Comparison of ENCODE assay signal across 12 cellular contexts in the genomic region with DNA sequence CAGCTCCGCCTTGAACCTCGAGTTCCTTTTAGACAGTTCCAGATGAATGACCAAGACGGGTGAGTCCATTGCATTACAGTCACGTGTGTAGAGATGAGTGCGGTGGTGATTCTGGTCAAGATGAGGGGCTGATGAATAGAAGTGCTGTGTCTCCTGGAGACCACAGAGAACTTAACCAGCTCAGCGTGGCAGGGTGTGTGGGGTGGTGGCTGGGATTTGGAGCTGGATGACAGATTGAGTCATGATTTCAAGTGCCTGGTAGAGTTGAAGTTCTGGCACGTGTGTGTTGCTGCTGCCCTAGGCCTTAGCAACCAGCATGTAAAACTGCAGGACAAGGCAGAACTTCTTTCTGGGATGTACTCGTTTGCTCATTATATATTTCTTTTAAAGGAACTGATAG. TPM values are rescaled to one million over a fixed set of nuclear protein-coding genes. Genes with fewer than 3 reads are reported as not detected.
A peak's percentile ranks its signal among the peaks of the same experiment; 100 is the strongest.
DNase-seq lines count a peak whose midpoint lies in the region; ATAC-seq and TF ChIP-seq lines count a peak whose summit lies in the region.
"Had no signal": no experiment of that assay in that cellular context is flagged by ENCODE, and none has a peak within 500 bp of the region (broad histone marks: within the 10 kb centered on the region; RNA-seq: fewer than 3 reads in every experiment).

No MANE protein-coding gene starts in this region.

- peaks cover 15 to 86% (median 26%) of the 10 kb centered on the region in 3 experiments for H3K36me3 ChIP-seq in naive thymus-derived CD4-positive, alpha-beta T cell (ENCODE audit: control insufficient read depth in 2 of 3, insufficient read depth in 3 of 3, low read length in 3 of 3)

- intact Hi-C loops in naive thymus-derived CD4-positive, alpha-beta T cell (cut with micrococcal nuclease), result no loop called here

- H3K9me3 ChIP-seq in naive thymus-derived CD4-positive, alpha-beta T cell (ENCODE audit: control insufficient read depth in 2 of 3, low read length in 3 of 3), result no peaks in the 10 kb centered on the region
- H3K9me3 ChIP-seq: psoas muscle had no signal

- DNase-seq in COLO829 (ENCODE audit: low spot score), result peak; percentile 59
- peak; percentile 46 for DNase-seq in LHCN-M2 (ENCODE audit: low read depth)
- DNase-seq in endothelial cell (ENCODE audit: low spot score), result no peak
- no peak for DNase-seq in naive thymus-derived CD4-positive, alpha-beta T cell
- no peak for DNase-seq in NCI-H2107 treated with DMSO at 0.1 percent for 48 hours (lab: John Stamatoyannopoulos, UW; ENCODE audit: unreplicated experiment)
- DNase-seq: activated CD4-positive, alpha-beta T cell treated with anti-CD3 and anti-CD28 coated beads, Interleukin-2, amount 50 U/mL, for 4 hours; effector CD8-positive, alpha-beta T cell; NCI-H2029 treated with DMSO at 0.1 percent for 48 hours; psoas muscle had no signal

- no peak for ATAC-seq in naive thymus-derived CD4-positive, alpha-beta T cell
- ATAC-seq in GM19324 (IDR thresholded peaks at IDR 0.05; ENCODE audit: low FRiP score, unreplicated experiment) (no peak), GM21576 (IDR thresholded peaks at IDR 0.05; ENCODE audit: unreplicated experiment) (no peak)

- peaks cover 59% of the 10 kb centered on the region for H3K36me3 Mint-ChIP-seq in endothelial cell (ENCODE audit: low read depth, unreplicated experiment)
- peaks cover 20 to 70% (median 35%) of the 10 kb centered on the region in 5 donors for H3K36me3 Mint-ChIP-seq in naive thymus-derived CD4-positive, alpha-beta T cell

- no peaks in the 10 kb centered on the region for H3K4me1 Mint-ChIP-seq in endothelial cell (ENCODE audit: unreplicated experiment)
- H3K4me1 Mint-ChIP-seq in naive thymus-derived CD4-positive, alpha-beta T cell, result peaks cover 8 to 29% (median 17%) of the 10 kb centered on the region in 7 donors

- H3K4me1 ChIP-seq in naive thymus-derived CD4-positive, alpha-beta T cell (ENCODE audit: control insufficient read depth in 2 of 2, insufficient read depth in 2 of 2, low read length in 2 of 2), result no peaks in the 10 kb centered on the region
- H3K4me1 ChIP-seq: psoas muscle had no signal

- peaks cover 4% of the 10 kb centered on the region for H3K27me3 Mint-ChIP-seq in endothelial cell (ENCODE audit: unreplicated experiment)
- H3K27me3 Mint-ChIP-seq in naive thymus-derived CD4-positive, alpha-beta T cell, result no peaks in the 10 kb centered on the region

- POLR2A ChIA-PET in naive thymus-derived CD4-positive, alpha-beta T cell (lab: Charles Lee), result no interaction called here

- CTCF ChIA-PET in naive thymus-derived CD4-positive, alpha-beta T cell (lab: Charles Lee), result interaction anchor here (0.6 to 0.8 kb wide), 2 partner anchors 75 to 96 kb away, joined by 3 read pairs; no protein-coding TSS in a partner anchor

- no peak overlapping the region for H3K4me3 ChIP-seq in naive thymus-derived CD4-positive, alpha-beta T cell (ENCODE audit: low read length)
- H3K4me3 ChIP-seq: psoas muscle had no signal

- H3K27ac ChIP-seq in naive thymus-derived CD4-positive, alpha-beta T cell (ENCODE audit: low read depth, low read length), result no peak overlapping the region
- H3K27ac ChIP-seq: KMS-11, psoas muscle had no signal

- H3K4me3 Mint-ChIP-seq in endothelial cell (ENCODE audit: unreplicated experiment), result no peak overlapping the region
- no peak overlapping the region for H3K4me3 Mint-ChIP-seq in naive thymus-derived CD4-positive, alpha-beta T cell

- H3K9me3 Mint-ChIP-seq in endothelial cell (ENCODE audit: unreplicated experiment), result no peaks in the 10 kb centered on the region
- H3K9me3 Mint-ChIP-seq in naive thymus-derived CD4-positive, alpha-beta T cell, result no peaks in the 10 kb centered on the region

- peak overlapping the region; percentile 17 for H3K27ac Mint-ChIP-seq in endothelial cell (ENCODE audit: unreplicated experiment)
- peak overlapping the region in 5 of 9 donors; percentile 14 to 74 (median 52) for H3K27ac Mint-ChIP-seq in naive thymus-derived CD4-positive, alpha-beta T cell

- no peaks in the 10 kb centered on the region for H3K27me3 ChIP-seq in naive thymus-derived CD4-positive, alpha-beta T cell (ENCODE audit: control insufficient read depth in 2 of 2, insufficient read depth in 2 of 2, low read length in 2 of 2)

- TF ChIP-seq CTCF in endothelial cell (IDR thresholded peaks at IDR 0.05; ENCODE audit: unreplicated experiment), result no peak

RNA-seq across cellular contexts. Expression of a gene that starts 53.3 kb away (rescaled TPM):
- 58.5 and 63.5 TPM in 2 replicates for total RNA-seq in LHCN-M2 (2014; rRNA removed)
- polyA plus RNA-seq in LHCN-M2 (2012), result 66.0 TPM
- total RNA-seq in endothelial cell (ENCODE audit: unreplicated experiment), result 350 TPM
- 100 to 1,000 TPM; 208 to 382 (median 272) TPM for total RNA-seq in naive thymus-derived CD4-positive, alpha-beta T cell
- 10 to 100 TPM; 29.8 to 62.4 TPM for polyA plus RNA-seq in naive thymus-derived CD4-positive, alpha-beta T cell

RNA-seq across cellular contexts. Expression of a gene that starts 55.6 kb away (rescaled TPM):
- 27.8 and 31.1 TPM in 2 replicates for total RNA-seq in LHCN-M2 (2014; rRNA removed)
- 28.4 TPM for polyA plus RNA-seq in LHCN-M2 (2012)
- total RNA-seq in endothelial cell (ENCODE audit: unreplicated experiment), result 57.6 TPM
- total RNA-seq in naive thymus-derived CD4-positive, alpha-beta T cell, result 10 to 100 TPM; 40.0 to 55.8 (median 47.7) TPM
- polyA plus RNA-seq in naive thymus-derived CD4-positive, alpha-beta T cell, result 10 to 100 TPM; 13.3 to 15.1 TPM

Comparison
In these comparisons a context has a peak if more than half of its experiments do, and no peak if none do; other contexts are left out.
1. DNase-seq: peak in COLO829 (single experiment) and LHCN-M2 (single experiment); none in endothelial cell (single experiment), naive thymus-derived CD4-positive, alpha-beta T cell (0 of 9) and NCI-H2107 treated with DMSO at 0.1 percent for 48 hours (single experiment).